In the genomic region with DNA sequence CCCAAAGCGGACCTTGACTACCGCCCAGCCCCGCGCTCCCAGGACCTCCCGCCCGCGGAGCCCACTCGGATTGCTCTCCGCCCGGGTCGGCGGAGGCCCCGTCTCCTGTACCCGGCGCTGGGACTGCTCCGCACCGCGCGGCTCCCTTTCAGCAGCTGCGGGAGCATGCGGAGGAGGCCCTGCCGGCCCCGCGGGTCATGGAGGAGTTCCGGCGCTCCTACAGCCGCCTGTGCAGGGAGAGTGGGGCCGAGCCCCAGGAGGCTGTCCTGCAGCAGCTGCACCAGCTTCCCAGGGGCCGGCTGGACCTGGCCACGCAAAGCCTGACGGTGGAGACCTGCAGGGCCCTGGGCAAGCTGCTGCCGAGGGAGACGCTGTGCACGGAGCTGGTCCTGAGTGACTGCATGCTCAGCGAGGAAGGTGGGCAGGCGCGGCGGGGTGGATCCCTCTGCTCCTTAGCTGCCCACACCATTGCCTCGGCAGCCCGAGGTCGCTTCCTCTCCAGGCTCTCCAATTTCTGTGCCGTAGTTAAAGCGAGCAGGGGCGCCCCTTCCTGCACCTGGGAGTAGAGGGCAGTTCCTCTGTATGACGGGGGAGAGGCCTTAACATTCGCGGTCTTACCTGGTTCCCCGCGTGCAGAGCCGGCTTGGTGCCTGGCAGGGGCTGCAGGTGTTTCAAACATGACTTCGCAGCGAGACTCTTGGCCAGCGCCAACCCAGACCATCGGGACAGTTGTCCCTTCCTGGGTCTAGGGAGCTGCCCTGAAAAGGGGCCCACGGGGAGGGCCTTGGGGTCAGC, we compare ENCODE assay signal across 1 cellular context.
TF ChIP-seq lines count a peak whose summit lies in the region.

No MANE protein-coding gene starts in this region.

TF ChIP-seq in HepG2, 621 proteins besides CTCF, POLR2A, EP300 and RAD21 (continued from another document and continues in another):
- TF ChIP-seq ZNF362 (CRISPR knock-in tag; IDR thresholded peaks at IDR 0.05; ENCODE audit: borderline replicate concordance) (no peak), ZBTB38 (CRISPR knock-in tag; IDR thresholded peaks at IDR 0.05) (peak; percentile 73; the same call in 1 of the 2 replicates), NFYB (CRISPR knock-in tag; IDR thresholded peaks at IDR 0.05) (no peak; the same call in 1 of the 2 replicates), ZNF839 (CRISPR knock-in tag; IDR thresholded peaks at IDR 0.05; ENCODE audit: borderline replicate concordance) (no peak), GFI1 (CRISPR knock-in tag; IDR thresholded peaks at IDR 0.05; ENCODE audit: borderline replicate concordance) (no peak), HIVEP1 (CRISPR knock-in tag; IDR thresholded peaks at IDR 0.05) (no peak), KDM2A (CRISPR knock-in tag; IDR thresholded peaks at IDR 0.05; ENCODE audit: borderline replicate concordance, low read depth) (peak; percentile 21; the same call in 1 of the 2 replicates), MAZ (IDR thresholded peaks at IDR 0.05; ENCODE audit: borderline replicate concordance, low read depth, low read length) (no peak), MAZ (CRISPR knock-in tag; IDR thresholded peaks at IDR 0.05; ENCODE audit: low read depth) (peak; percentile 29), ZIK1 (CRISPR knock-in tag; IDR thresholded peaks at IDR 0.05; ENCODE audit: borderline replicate concordance, low read depth) (no peak; the same call in 1 of the 2 replicates), MYNN (CRISPR knock-in tag; IDR thresholded peaks at IDR 0.05; ENCODE audit: low read depth) (no peak), HOXA9 (CRISPR knock-in tag; IDR thresholded peaks at IDR 0.05; ENCODE audit: borderline replicate concordance) (no peak; the same call in 1 of the 2 replicates), ZNF589 (CRISPR knock-in tag; conservative IDR thresholded peaks at IDR 0.05) (peak; percentile 56; the same call in 1 of the 2 replicates), KMT2B (CRISPR knock-in tag; IDR thresholded peaks at IDR 0.05) (peak; percentile 25; the same call in 1 of the 2 replicates), ZNF543 (CRISPR knock-in tag; IDR thresholded peaks at IDR 0.05) (0 out of 2 replicates have a peak, but pooled peaks have one; percentile 22), SNAPC4 (CRISPR knock-in tag; IDR thresholded peaks at IDR 0.05) (no peak), HBP1 (CRISPR knock-in tag; IDR thresholded peaks at IDR 0.05; ENCODE audit: low read depth) (0 out of 2 replicates have a peak, but pooled peaks have one; percentile 34), KDM5A (IDR thresholded peaks at IDR 0.05; ENCODE audit: borderline replicate concordance, low read length) (peak; percentile 51; the same call in 1 of the 2 replicates), ZNF333 (CRISPR knock-in tag; IDR thresholded peaks at IDR 0.05; ENCODE audit: borderline replicate concordance) (peak; percentile 41; the same call in 1 of the 2 replicates), ZNF343 (CRISPR knock-in tag; IDR thresholded peaks at IDR 0.05) (0 out of 2 replicates have a peak, but pooled peaks have one; percentile 34), ZNF446 (CRISPR knock-in tag; IDR thresholded peaks at IDR 0.05) (0 out of 2 replicates have a peak, but pooled peaks have one; percentile 50), NFIC (IDR thresholded peaks at IDR 0.05; ENCODE audit: low read length) (no peak), EED (CRISPR knock-in tag; IDR thresholded peaks at IDR 0.05) (0 out of 2 replicates have a peak, but pooled peaks have one; percentile 68), ZNF468 (CRISPR knock-in tag; IDR thresholded peaks at IDR 0.05) (peak; percentile 24; the same call in 1 of the 2 replicates)
- TF ChIP-seq, protein P1, sequence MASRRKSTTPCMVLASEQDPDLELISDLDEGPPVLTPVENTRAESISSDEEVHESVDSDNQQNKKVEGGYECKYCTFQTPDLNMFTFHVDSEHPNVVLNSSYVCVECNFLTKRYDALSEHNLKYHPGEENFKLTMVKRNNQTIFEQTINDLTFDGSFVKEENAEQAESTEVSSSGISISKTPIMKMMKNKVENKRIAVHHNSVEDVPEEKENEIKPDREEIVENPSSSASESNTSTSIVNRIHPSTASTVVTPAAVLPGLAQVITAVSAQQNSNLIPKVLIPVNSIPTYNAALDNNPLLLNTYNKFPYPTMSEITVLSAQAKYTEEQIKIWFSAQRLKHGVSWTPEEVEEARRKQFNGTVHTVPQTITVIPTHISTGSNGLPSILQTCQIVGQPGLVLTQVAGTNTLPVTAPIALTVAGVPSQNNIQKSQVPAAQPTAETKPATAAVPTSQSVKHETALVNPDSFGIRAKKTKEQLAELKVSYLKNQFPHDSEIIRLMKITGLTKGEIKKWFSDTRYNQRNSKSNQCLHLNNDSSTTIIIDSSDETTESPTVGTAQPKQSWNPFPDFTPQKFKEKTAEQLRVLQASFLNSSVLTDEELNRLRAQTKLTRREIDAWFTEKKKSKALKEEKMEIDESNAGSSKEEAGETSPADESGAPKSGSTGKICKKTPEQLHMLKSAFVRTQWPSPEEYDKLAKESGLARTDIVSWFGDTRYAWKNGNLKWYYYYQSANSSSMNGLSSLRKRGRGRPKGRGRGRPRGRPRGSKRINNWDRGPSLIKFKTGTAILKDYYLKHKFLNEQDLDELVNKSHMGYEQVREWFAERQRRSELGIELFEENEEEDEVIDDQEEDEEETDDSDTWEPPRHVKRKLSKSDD (CRISPR knock-in tag; IDR thresholded peaks at IDR 0.05; ENCODE audit: low read depth) = 0 out of 2 replicates have a peak, but pooled peaks have one; percentile 35
- TF ChIP-seq, protein P2, sequence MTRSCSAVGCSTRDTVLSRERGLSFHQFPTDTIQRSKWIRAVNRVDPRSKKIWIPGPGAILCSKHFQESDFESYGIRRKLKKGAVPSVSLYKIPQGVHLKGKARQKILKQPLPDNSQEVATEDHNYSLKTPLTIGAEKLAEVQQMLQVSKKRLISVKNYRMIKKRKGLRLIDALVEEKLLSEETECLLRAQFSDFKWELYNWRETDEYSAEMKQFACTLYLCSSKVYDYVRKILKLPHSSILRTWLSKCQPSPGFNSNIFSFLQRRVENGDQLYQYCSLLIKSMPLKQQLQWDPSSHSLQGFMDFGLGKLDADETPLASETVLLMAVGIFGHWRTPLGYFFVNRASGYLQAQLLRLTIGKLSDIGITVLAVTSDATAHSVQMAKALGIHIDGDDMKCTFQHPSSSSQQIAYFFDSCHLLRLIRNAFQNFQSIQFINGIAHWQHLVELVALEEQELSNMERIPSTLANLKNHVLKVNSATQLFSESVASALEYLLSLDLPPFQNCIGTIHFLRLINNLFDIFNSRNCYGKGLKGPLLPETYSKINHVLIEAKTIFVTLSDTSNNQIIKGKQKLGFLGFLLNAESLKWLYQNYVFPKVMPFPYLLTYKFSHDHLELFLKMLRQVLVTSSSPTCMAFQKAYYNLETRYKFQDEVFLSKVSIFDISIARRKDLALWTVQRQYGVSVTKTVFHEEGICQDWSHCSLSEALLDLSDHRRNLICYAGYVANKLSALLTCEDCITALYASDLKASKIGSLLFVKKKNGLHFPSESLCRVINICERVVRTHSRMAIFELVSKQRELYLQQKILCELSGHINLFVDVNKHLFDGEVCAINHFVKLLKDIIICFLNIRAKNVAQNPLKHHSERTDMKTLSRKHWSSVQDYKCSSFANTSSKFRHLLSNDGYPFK (CRISPR knock-in tag; IDR thresholded peaks at IDR 0.05; ENCODE audit: borderline replicate concordance) = peak; percentile 53; the same call in 1 of the 2 replicates
- TF ChIP-seq, protein P3, sequence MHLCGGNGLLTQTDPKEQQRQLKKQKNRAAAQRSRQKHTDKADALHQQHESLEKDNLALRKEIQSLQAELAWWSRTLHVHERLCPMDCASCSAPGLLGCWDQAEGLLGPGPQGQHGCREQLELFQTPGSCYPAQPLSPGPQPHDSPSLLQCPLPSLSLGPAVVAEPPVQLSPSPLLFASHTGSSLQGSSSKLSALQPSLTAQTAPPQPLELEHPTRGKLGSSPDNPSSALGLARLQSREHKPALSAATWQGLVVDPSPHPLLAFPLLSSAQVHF (CRISPR knock-in tag; IDR thresholded peaks at IDR 0.05) = peak; percentile 49; the same call in 1 of the 2 replicates
- TF ChIP-seq, protein P4, sequence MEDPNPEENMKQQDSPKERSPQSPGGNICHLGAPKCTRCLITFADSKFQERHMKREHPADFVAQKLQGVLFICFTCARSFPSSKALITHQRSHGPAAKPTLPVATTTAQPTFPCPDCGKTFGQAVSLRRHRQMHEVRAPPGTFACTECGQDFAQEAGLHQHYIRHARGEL (CRISPR knock-in tag; IDR thresholded peaks at IDR 0.05) = peak; percentile 76; the same call in 1 of the 2 replicates
- TF ChIP-seq, protein P5, sequence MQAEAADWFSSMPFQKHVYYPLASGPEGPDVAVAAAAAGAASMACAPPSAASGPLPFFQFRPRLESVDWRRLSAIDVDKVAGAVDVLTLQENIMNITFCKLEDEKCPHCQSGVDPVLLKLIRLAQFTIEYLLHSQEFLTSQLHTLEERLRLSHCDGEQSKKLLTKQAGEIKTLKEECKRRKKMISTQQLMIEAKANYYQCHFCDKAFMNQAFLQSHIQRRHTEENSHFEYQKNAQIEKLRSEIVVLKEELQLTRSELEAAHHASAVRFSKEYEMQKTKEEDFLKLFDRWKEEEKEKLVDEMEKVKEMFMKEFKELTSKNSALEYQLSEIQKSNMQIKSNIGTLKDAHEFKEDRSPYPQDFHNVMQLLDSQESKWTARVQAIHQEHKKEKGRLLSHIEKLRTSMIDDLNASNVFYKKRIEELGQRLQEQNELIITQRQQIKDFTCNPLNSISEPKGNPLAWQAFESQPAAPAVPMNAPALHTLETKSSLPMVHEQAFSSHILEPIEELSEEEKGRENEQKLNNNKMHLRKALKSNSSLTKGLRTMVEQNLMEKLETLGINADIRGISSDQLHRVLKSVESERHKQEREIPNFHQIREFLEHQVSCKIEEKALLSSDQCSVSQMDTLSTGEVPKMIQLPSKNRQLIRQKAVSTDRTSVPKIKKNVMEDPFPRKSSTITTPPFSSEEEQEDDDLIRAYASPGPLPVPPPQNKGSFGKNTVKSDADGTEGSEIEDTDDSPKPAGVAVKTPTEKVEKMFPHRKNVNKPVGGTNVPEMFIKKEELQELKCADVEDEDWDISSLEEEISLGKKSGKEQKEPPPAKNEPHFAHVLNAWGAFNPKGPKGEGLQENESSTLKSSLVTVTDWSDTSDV (CRISPR knock-in tag; IDR thresholded peaks at IDR 0.05) = peak; percentile 78; the same call in 1 of the 2 replicates
- TF ChIP-seq, protein P6, sequence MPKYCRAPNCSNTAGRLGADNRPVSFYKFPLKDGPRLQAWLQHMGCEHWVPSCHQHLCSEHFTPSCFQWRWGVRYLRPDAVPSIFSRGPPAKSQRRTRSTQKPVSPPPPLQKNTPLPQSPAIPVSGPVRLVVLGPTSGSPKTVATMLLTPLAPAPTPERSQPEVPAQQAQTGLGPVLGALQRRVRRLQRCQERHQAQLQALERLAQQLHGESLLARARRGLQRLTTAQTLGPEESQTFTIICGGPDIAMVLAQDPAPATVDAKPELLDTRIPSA (CRISPR knock-in tag; IDR thresholded peaks at IDR 0.05; ENCODE audit: borderline replicate concordance) = no peak
